In the genomic region with DNA sequence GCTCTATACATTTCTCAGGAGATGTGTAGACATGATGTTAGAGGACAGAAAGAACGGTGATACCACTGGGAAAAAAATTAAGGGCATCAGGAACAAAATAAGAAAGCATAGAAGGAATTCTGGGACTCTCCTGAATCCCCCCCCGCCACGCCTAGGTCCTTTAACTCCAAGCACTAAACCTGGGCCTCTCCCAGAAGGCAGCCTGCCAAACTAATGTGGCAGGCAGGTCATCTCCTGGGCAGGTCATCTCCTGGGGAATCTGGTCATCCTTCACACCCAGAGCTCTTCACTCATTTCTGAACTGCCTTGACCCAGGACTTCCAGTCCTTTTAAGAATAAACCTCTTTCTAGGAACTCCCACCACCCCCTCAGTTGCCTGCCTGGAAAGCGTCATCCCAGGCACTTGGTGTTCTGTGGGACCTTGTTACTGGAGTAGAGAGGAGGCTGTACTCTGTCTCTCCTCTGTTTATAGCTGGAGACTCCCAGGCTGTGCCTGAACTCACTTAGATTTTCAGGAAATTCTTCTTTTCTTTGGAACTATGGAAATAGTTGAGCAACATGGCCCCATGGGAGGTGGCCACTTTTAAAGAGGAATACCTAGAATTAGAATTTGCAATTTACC, we compare ENCODE assay signal across 24 cellular contexts.
"Had no signal": no experiment of that assay in that cellular context is flagged by ENCODE, and none has a peak within 500 bp of the region (broad histone marks: within the 10 kb centered on the region; RNA-seq: fewer than 3 reads in every experiment).

No MANE protein-coding gene starts in this region.

- H3K27ac ChIP-seq: ascending aorta, body of pancreas, KMS-11 had no signal

- ATAC-seq: body of pancreas, WTC11 had no signal

- H3K27me3 Mint-ChIP-seq: activated naive CD4-positive, alpha-beta T cell treated with anti-CD3 and anti-CD28 coated beads, Interleukin-2, amount 50 U/mL, for 24 hours had no signal

- H3K27me3 ChIP-seq: ascending aorta, body of pancreas had no signal

- DNase-seq: activated CD4-positive, alpha-beta T cell treated with anti-CD3 and anti-CD28 coated beads for 48 hours; activated CD4-positive, alpha-beta T cell treated with anti-CD3 and anti-CD28 coated beads, Interleukin-2, amount 50 U/mL, for 4 hours; activated CD4-positive, CD25-positive, alpha-beta regulatory T cell treated with anti-CD3 and anti-CD28 coated beads, Interleukin-2, amount 50 U/mL, for 72 hours; activated effector memory CD4-positive, alpha-beta T cell treated with Interleukin-2 at 50 U/mL for 16 hours; activated naive CD4-positive, alpha-beta T cell; activated T-cell treated with anti-CD3 and anti-CD28 coated beads, Interleukin-2, amount 50 U/mL, for 1 hour; amniotic stem cell; body of pancreas; MV-4-11; NCI-H1092 treated with DMSO at 0.1 percent for 48 hours; NCI-H1417 treated with DMSO at 0.1 percent for 48 hours; NCI-H1694 treated with DMSO at 0.1 percent for 48 hours; NCI-H2029 treated with DMSO at 0.1 percent for 48 hours; NCI-H345; NCI-H510A; NCI-H526 treated with DMSO at 0.1 percent for 48 hours; NCI-H82; RPMI8226; SHP77 had no signal

- H3K4me3 Mint-ChIP-seq: activated naive CD4-positive, alpha-beta T cell treated with anti-CD3 and anti-CD28 coated beads, Interleukin-2, amount 50 U/mL, for 24 hours; T-helper 1 cell treated with Interleukin-12 subunit alpha and Interleukin-12 subunit beta and Interleukin-4 antibody, amounts not matched to agents 30 μg/mL and 1 μg/mL, for 36 hours; WTC11 had no signal

- H3K4me1 ChIP-seq: ascending aorta had no signal

- H3K9me3 Mint-ChIP-seq: activated naive CD4-positive, alpha-beta T cell treated with anti-CD3 and anti-CD28 coated beads, Interleukin-2, amount 50 U/mL, for 24 hours; WTC11 had no signal

- H3K27ac Mint-ChIP-seq: activated naive CD4-positive, alpha-beta T cell treated with anti-CD3 and anti-CD28 coated beads, Interleukin-2, amount 50 U/mL, for 24 hours; T-helper 1 cell treated with Interleukin-12 subunit alpha and Interleukin-12 subunit beta and Interleukin-4 antibody, amounts not matched to agents 30 μg/mL and 1 μg/mL, for 36 hours; WTC11 had no signal

- H3K4me3 ChIP-seq: ascending aorta, body of pancreas had no signal

- H3K9me3 ChIP-seq: ascending aorta, body of pancreas had no signal

- H3K36me3 ChIP-seq: ascending aorta had no signal
